3 cellular contexts compared by ENCODE assay signal in the genomic region with DNA sequence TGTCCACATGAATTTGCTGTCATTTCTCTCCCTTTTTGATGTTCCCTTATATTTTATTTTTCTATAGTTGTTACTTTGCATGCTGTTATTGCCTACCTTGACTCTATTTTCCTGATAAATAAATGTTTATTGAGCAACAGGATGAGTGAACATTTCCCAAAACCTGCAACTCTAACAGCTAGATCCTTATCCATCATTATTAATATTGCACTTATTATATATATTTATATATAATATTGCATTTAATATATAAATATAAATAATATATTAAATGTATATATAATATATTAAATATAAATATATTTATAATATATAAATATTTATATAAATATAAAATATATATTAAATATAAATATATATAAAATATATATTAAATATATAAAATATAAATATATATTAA.
"Had no signal": no experiment of that assay in that cellular context is flagged by ENCODE, and none has a peak within 500 bp of the region (broad histone marks: within the 10 kb centered on the region; RNA-seq: fewer than 3 reads in every experiment).

No MANE protein-coding gene starts in this region.

- H3K4me3 ChIP-seq: GM12878 had no signal

- DNase-seq: GDM1, GF-D8 had no signal
